In genomic region chr10:5987747-5988146, GRCh38 we compare ENCODE assay signal across 1 cellular context.
TF ChIP-seq lines count a peak whose summit lies in the region.

No MANE protein-coding gene starts in this region.

TF ChIP-seq in K562, 482 proteins besides CTCF, POLR2A, EP300 and RAD21 (continued from another document and continues in another):
- no peak for TF ChIP-seq CUX1 (CRISPR knock-in tag; IDR thresholded peaks at IDR 0.05)
- TF ChIP-seq ZNF766 (CRISPR knock-in tag; conservative IDR thresholded peaks at IDR 0.05), result peak; percentile 89
- no peak for TF ChIP-seq ATF1 (CRISPR knock-in tag; IDR thresholded peaks at IDR 0.05)
- TF ChIP-seq ATF1 (tag; IDR thresholded peaks at IDR 0.05), result 0 out of 2 replicates have a peak, but pooled peaks have one; percentile 14
- 0 out of 2 replicates have a peak, but pooled peaks have one; percentile 11 for TF ChIP-seq TOE1 (IDR thresholded peaks at IDR 0.05; ENCODE audit: borderline replicate concordance)
- TF ChIP-seq TOE1 (CRISPR knock-in tag; IDR thresholded peaks at IDR 0.05; ENCODE audit: borderline replicate concordance, low read depth), result no peak
- no peak for TF ChIP-seq SIX5 (IDR thresholded peaks at IDR 0.05; ENCODE audit: borderline replicate concordance in 1 of 2, insufficient read depth in 1 of 2, low read depth in 1 of 2, low read length in 2 of 2)
- 0 out of 2 replicates have a peak, but pooled peaks have one; percentile 26 for TF ChIP-seq SOX6 (IDR thresholded peaks at IDR 0.05)
- TF ChIP-seq MAZ (CRISPR knock-in tag; conservative IDR thresholded peaks at IDR 0.05 in 1 of 2, IDR thresholded peaks at IDR 0.05 in 1 of 2), result no peak
- TF ChIP-seq KDM1A (IDR thresholded peaks at IDR 0.05), result no peak
- TF ChIP-seq SIRT6 (IDR thresholded peaks at IDR 0.05; ENCODE audit: low read depth, low read length), result no peak
- no peak for TF ChIP-seq E2F6 (IDR thresholded peaks at IDR 0.05; ENCODE audit: borderline replicate concordance in 1 of 2, extremely low read depth in 1 of 2, insufficient read depth in 1 of 2, insufficient read length in 1 of 2, low read depth in 1 of 2, low read length in 1 of 2, poor library complexity in 1 of 2, severe bottlenecking in 1 of 2)
- peak; percentile 67 for TF ChIP-seq TEAD4 (IDR thresholded peaks at IDR 0.05; ENCODE audit: low read length)
- TF ChIP-seq TEAD4 (CRISPR knock-in tag; IDR thresholded peaks at IDR 0.05; ENCODE audit: borderline replicate concordance), result no peak
- peak in 1 of 2 experiments; percentile 34; a peak in 1 of 4 replicates for TF ChIP-seq TRIM24 (IDR thresholded peaks at IDR 0.05)
- no peak for TF ChIP-seq FOXK1 (CRISPR knock-in tag; IDR thresholded peaks at IDR 0.05; ENCODE audit: borderline replicate concordance)
- 0 out of 2 replicates have a peak, but pooled peaks have one; percentile 8 for TF ChIP-seq ELF4 (CRISPR knock-in tag; IDR thresholded peaks at IDR 0.05)
- TF ChIP-seq PHF8 (IDR thresholded peaks at IDR 0.05; ENCODE audit: borderline replicate concordance, low read length), result no peak
- TF ChIP-seq ID3 (CRISPR knock-in tag; IDR thresholded peaks at IDR 0.05), result no peak
- no peak for TF ChIP-seq ID3 (tag; IDR thresholded peaks at IDR 0.05)
- TF ChIP-seq KHSRP (IDR thresholded peaks at IDR 0.05), result no peak
- no peak for TF ChIP-seq GABPB1 (CRISPR knock-in tag; IDR thresholded peaks at IDR 0.05)
- TF ChIP-seq NR2C1 (IDR thresholded peaks at IDR 0.05), result no peak
- no peak for TF ChIP-seq NR2C1 (tag; IDR thresholded peaks at IDR 0.05)
- no peak for TF ChIP-seq HNRNPUL1 (IDR thresholded peaks at IDR 0.05; ENCODE audit: low read length)
- no peak for TF ChIP-seq HNRNPLL (IDR thresholded peaks at IDR 0.05; ENCODE audit: low read depth, low read length, poor library complexity, severe bottlenecking)
- TF ChIP-seq EHMT2 (IDR thresholded peaks at IDR 0.05), result peak; percentile 43; the same call in 1 of the 2 replicates
- TF ChIP-seq ZNF778 (CRISPR knock-in tag; IDR thresholded peaks at IDR 0.05), result no peak
- peak; percentile 83 for TF ChIP-seq CBFA2T3 (IDR thresholded peaks at IDR 0.05)
- peak; percentile 87 for TF ChIP-seq NFIC (IDR thresholded peaks at IDR 0.05)
- no peak for TF ChIP-seq HMGN3 (IDR thresholded peaks at IDR 0.05; ENCODE audit: borderline replicate concordance, extremely low read depth, insufficient read length, low read depth, low read length)
- TF ChIP-seq NFE2 (IDR thresholded peaks at IDR 0.05; ENCODE audit: low read depth), result no peak
- no peak for TF ChIP-seq ZC3H8 (IDR thresholded peaks at IDR 0.05)
- TF ChIP-seq GTF2B (IDR thresholded peaks at IDR 0.05; ENCODE audit: extremely low read depth, insufficient read length), result no peak
- no peak for TF ChIP-seq TSHZ1 (CRISPR knock-in tag; IDR thresholded peaks at IDR 0.05)
- no peak for TF ChIP-seq POLR3G (IDR thresholded peaks at IDR 0.05; ENCODE audit: extremely low read depth, insufficient read length, insufficient replicate concordance)
- no peak for TF ChIP-seq SMAD3 (CRISPR knock-in tag; conservative IDR thresholded peaks at IDR 0.05)
- TF ChIP-seq FUS (optimal IDR thresholded peaks at IDR 0.05; ENCODE audit: low read depth, low read length), result no peak
- no peak for TF ChIP-seq CAMTA2 (CRISPR knock-in tag; conservative IDR thresholded peaks at IDR 0.05)
- TF ChIP-seq ZBTB26 (CRISPR knock-in tag; IDR thresholded peaks at IDR 0.05), result no peak
- TF ChIP-seq CREB3L1 (IDR thresholded peaks at IDR 0.05; ENCODE audit: borderline replicate concordance, low read depth), result no peak
- no peak for TF ChIP-seq ZFP36 (IDR thresholded peaks at IDR 0.05; ENCODE audit: low read depth, low read length, partially characterized antibody)
- TF ChIP-seq LEF1 (IDR thresholded peaks at IDR 0.05), result peak; percentile 68; the same call in 1 of the 2 replicates
- TF ChIP-seq NFIX (CRISPR knock-in tag; IDR thresholded peaks at IDR 0.05; ENCODE audit: low read depth), result no peak
- peak; percentile 36; the same call in 1 of the 2 replicates for TF ChIP-seq MTA3 (IDR thresholded peaks at IDR 0.05; ENCODE audit: borderline replicate concordance)
- no peak for TF ChIP-seq CBX5 (IDR thresholded peaks at IDR 0.05; ENCODE audit: borderline replicate concordance, low read depth)
- no peak for TF ChIP-seq ESRRB (CRISPR knock-in tag; IDR thresholded peaks at IDR 0.05; ENCODE audit: borderline replicate concordance)
- no peak for TF ChIP-seq ZNF586 (CRISPR knock-in tag; conservative IDR thresholded peaks at IDR 0.05)
- no peak for TF ChIP-seq CBX2 (IDR thresholded peaks at IDR 0.05; ENCODE audit: insufficient read depth, low read length, poor library complexity, severe bottlenecking)
- TF ChIP-seq STAT5A (IDR thresholded peaks at IDR 0.05; ENCODE audit: borderline replicate concordance, low read length), result peak; percentile 45; the same call in 1 of the 2 replicates
- peak; percentile 27; the same call in 1 of the 2 replicates for TF ChIP-seq GATAD2B (IDR thresholded peaks at IDR 0.05; ENCODE audit: borderline replicate concordance)
- TF ChIP-seq ZNF511 (CRISPR knock-in tag; IDR thresholded peaks at IDR 0.05), result no peak
